In the genomic region with DNA sequence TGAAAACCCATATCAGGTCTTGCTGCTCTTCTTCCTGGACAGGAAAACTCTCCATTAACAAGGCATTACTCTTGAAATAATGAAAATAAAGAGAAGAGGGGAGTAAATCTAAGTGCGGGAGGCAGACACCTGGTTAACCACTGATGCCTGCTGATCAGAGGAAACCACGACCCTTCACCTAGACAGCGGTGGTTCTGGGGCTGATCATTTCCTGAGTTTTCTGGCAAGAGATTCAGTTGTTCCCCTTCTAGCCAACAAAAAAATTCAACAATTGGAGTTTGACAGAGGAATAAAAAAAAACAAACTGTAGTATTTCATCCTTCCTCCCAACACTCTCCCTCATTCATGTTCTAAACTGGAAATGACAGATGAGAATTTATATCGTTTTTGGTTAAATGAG, we compare ENCODE assay signal across 28 cellular contexts. TPM values are rescaled to one million over a fixed set of nuclear protein-coding genes. Genes with fewer than 3 reads are reported as not detected.
A peak's percentile ranks its signal among the peaks of the same experiment; 100 is the strongest.
DNase-seq lines count a peak whose midpoint lies in the region; ATAC-seq and TF ChIP-seq lines count a peak whose summit lies in the region.
"Had no signal": no experiment of that assay in that cellular context is flagged by ENCODE, and none has a peak within 500 bp of the region (broad histone marks: within the 10 kb centered on the region; RNA-seq: fewer than 3 reads in every experiment).

No MANE protein-coding gene starts in this region.

- H3K4me3 ChIP-seq in sigmoid colon: no peak overlapping the region
- H3K4me3 ChIP-seq: heart right ventricle had no signal

- peaks cover 21% of the 10 kb centered on the region for H3K4me1 Mint-ChIP-seq in activated T-cell treated with anti-CD3 and anti-CD28 coated beads, Interleukin-2, amount 50 U/mL, for 72 hours (ENCODE audit: low read depth)
- H3K4me1 Mint-ChIP-seq in IgD-negative memory B cell: peaks cover 5 to 12% (median 8%) of the 10 kb centered on the region in 3 donors
- H3K4me1 Mint-ChIP-seq in activated naive CD8-positive, alpha-beta T cell treated with anti-CD3 and anti-CD28 coated beads for 36 hours: peaks cover 28% of the 10 kb centered on the region
- H3K4me1 Mint-ChIP-seq in stimulated activated effector memory CD8-positive, alpha-beta T cell treated with anti-CD3 and anti-CD28 coated beads, Interleukin-12 subunit alpha, Interleukin-12 subunit beta, amount 100 ng/mL, for 72 hours: peaks cover 16% of the 10 kb centered on the region

- 37 to 81% methylated on average over 4 of the region's 4 CpGs for WGBS in sigmoid colon, 2 donors

- no peak for ATAC-seq in activated T-cell treated with anti-CD3 and anti-CD28 coated beads, Interleukin-2, amount 50 U/mL, for 72 hours (replicated peaks in 1 of 2)
- ATAC-seq in stimulated activated effector memory CD8-positive, alpha-beta T cell treated with anti-CD3 and anti-CD28 coated beads, Interleukin-12 subunit alpha, Interleukin-12 subunit beta, amount 100 ng/mL, for 72 hours: no peak
- no peak for ATAC-seq in HG03097 (IDR thresholded peaks at IDR 0.05; ENCODE audit: low FRiP score, unreplicated experiment)
- ATAC-seq: heart right ventricle, natural killer cell had no signal

- peaks cover 1 to 5% of the 10 kb centered on the region in 2 donors for H3K36me3 Mint-ChIP-seq in activated T-cell treated with anti-CD3 and anti-CD28 coated beads, Interleukin-2, amount 50 U/mL, for 72 hours (ENCODE audit: insufficient read depth in 2 of 2)
- peaks cover 9% of the 10 kb centered on the region for H3K36me3 Mint-ChIP-seq in IgD-negative memory B cell
- peaks cover 11% of the 10 kb centered on the region for H3K36me3 Mint-ChIP-seq in activated naive CD8-positive, alpha-beta T cell treated with anti-CD3 and anti-CD28 coated beads for 36 hours
- no peaks in the 10 kb centered on the region for H3K36me3 Mint-ChIP-seq in stimulated activated effector memory CD8-positive, alpha-beta T cell treated with anti-CD3 and anti-CD28 coated beads, Interleukin-12 subunit alpha, Interleukin-12 subunit beta, amount 100 ng/mL, for 72 hours
- H3K36me3 Mint-ChIP-seq: natural killer cell had no signal

- no peak overlapping the region for H3K27ac ChIP-seq in caudate nucleus (ENCODE audit: low read depth, low read length)
- H3K27ac ChIP-seq in sigmoid colon: no peak overlapping the region
- H3K27ac ChIP-seq: heart right ventricle, WERI-Rb-1 had no signal

- H3K9me3 Mint-ChIP-seq in activated T-cell treated with anti-CD3 and anti-CD28 coated beads, Interleukin-2, amount 50 U/mL, for 72 hours: no peaks in the 10 kb centered on the region
- peaks cover 0 to 4% (median 0%) of the 10 kb centered on the region in 3 donors for H3K9me3 Mint-ChIP-seq in IgD-negative memory B cell
- peaks cover 8% of the 10 kb centered on the region for H3K9me3 Mint-ChIP-seq in activated naive CD8-positive, alpha-beta T cell treated with anti-CD3 and anti-CD28 coated beads for 36 hours
- H3K9me3 Mint-ChIP-seq in stimulated activated effector memory CD8-positive, alpha-beta T cell treated with anti-CD3 and anti-CD28 coated beads, Interleukin-12 subunit alpha, Interleukin-12 subunit beta, amount 100 ng/mL, for 72 hours: no peaks in the 10 kb centered on the region
- H3K9me3 Mint-ChIP-seq: dendritic cell treated with granulocyte-macrophage colony-stimulating factor and Interleukin-4, amounts not matched to agents 40 ng/mL and 50 ng/mL, for 4 days had no signal

- H3K4me1 ChIP-seq in sigmoid colon: no peaks in the 10 kb centered on the region

- H3K4me3 Mint-ChIP-seq in activated T-cell treated with anti-CD3 and anti-CD28 coated beads, Interleukin-2, amount 50 U/mL, for 72 hours: peak overlapping the region; percentile 53 to 74
- peak overlapping the region in 3 of 4 donors; percentile 49 to 62 (median 57) for H3K4me3 Mint-ChIP-seq in IgD-negative memory B cell
- peak overlapping the region; percentile 43 for H3K4me3 Mint-ChIP-seq in activated naive CD8-positive, alpha-beta T cell treated with anti-CD3 and anti-CD28 coated beads for 36 hours
- peak overlapping the region; percentile 9 for H3K4me3 Mint-ChIP-seq in stimulated activated effector memory CD8-positive, alpha-beta T cell treated with anti-CD3 and anti-CD28 coated beads, Interleukin-12 subunit alpha, Interleukin-12 subunit beta, amount 100 ng/mL, for 72 hours
- H3K4me3 Mint-ChIP-seq: dendritic cell treated with granulocyte-macrophage colony-stimulating factor and Interleukin-4, amounts not matched to agents 40 ng/mL and 50 ng/mL, for 4 days; H9; natural killer cell had no signal

- no peaks in the 10 kb centered on the region for H3K9me3 ChIP-seq in sigmoid colon

- DNase-seq in activated T-cell treated with anti-CD3 and anti-CD28 coated beads, Interleukin-2, amount 50 U/mL, for 72 hours: no peak
- DNase-seq in activated T-cell treated with anti-CD3 and anti-CD28 coated beads for 4 hours (no peak), caudate nucleus (lab: John Stamatoyannopoulos, UW) (no peak), sigmoid colon (no peak)
- peak; percentile 2 for DNase-seq in activated naive CD8-positive, alpha-beta T cell treated with anti-CD3 and anti-CD28 coated beads for 36 hours
- no peak for DNase-seq in stimulated activated effector memory CD8-positive, alpha-beta T cell treated with anti-CD3 and anti-CD28 coated beads, Interleukin-12 subunit alpha, Interleukin-12 subunit beta, amount 100 ng/mL, for 72 hours (ENCODE audit: low spot score in 2 of 2)
- DNase-seq: activated CD4-positive, alpha-beta T cell treated with anti-CD3 and anti-CD28 coated beads, Interleukin-2, amount 50 U/mL, for 48 hours; amygdala; C1 segment of cervical spinal cord; DMS 273 treated with DMSO at 0.1 percent for 48 hours; H9; heart right ventricle; KG1; natural killer cell; NCI-H1694; NCI-H2171; NCI-H524 treated with DMSO at 0.1 percent for 48 hours; retina; stimulated activated CD4-positive, alpha-beta T cell treated with anti-CD3 and anti-CD28 coated beads, Interleukin-4, amount 100 ng/mL, for 24 hours; trophoblast cell; WERI-Rb-1 had no signal

- H3K36me3 ChIP-seq in sigmoid colon: no peaks in the 10 kb centered on the region
- H3K36me3 ChIP-seq: heart right ventricle, WERI-Rb-1 had no signal

- intact Hi-C loops in sigmoid colon (cut with DNase I): no loop called here

- no peaks in the 10 kb centered on the region for H3K27me3 ChIP-seq in sigmoid colon

- H3K27me3 Mint-ChIP-seq in activated T-cell treated with anti-CD3 and anti-CD28 coated beads, Interleukin-2, amount 50 U/mL, for 72 hours (ENCODE audit: low read depth): no peaks in the 10 kb centered on the region
- no peaks in the 10 kb centered on the region for H3K27me3 Mint-ChIP-seq in IgD-negative memory B cell
- H3K27me3 Mint-ChIP-seq in activated naive CD8-positive, alpha-beta T cell treated with anti-CD3 and anti-CD28 coated beads for 36 hours: no peaks in the 10 kb centered on the region

- TF ChIP-seq POLR2A in sigmoid colon (IDR thresholded peaks at IDR 0.05): no peak

- no peak for TF ChIP-seq CTCF in sigmoid colon (IDR thresholded peaks at IDR 0.05)

- H3K27ac Mint-ChIP-seq in activated T-cell treated with anti-CD3 and anti-CD28 coated beads, Interleukin-2, amount 50 U/mL, for 72 hours: peak overlapping the region; percentile 65
- no peak overlapping the region for H3K27ac Mint-ChIP-seq in IgD-negative memory B cell
- peak overlapping the region; percentile 69 for H3K27ac Mint-ChIP-seq in activated naive CD8-positive, alpha-beta T cell treated with anti-CD3 and anti-CD28 coated beads for 36 hours
- no peak overlapping the region for H3K27ac Mint-ChIP-seq in stimulated activated effector memory CD8-positive, alpha-beta T cell treated with anti-CD3 and anti-CD28 coated beads, Interleukin-12 subunit alpha, Interleukin-12 subunit beta, amount 100 ng/mL, for 72 hours
- H3K27ac Mint-ChIP-seq: dendritic cell treated with granulocyte-macrophage colony-stimulating factor and Interleukin-4, amounts not matched to agents 40 ng/mL and 50 ng/mL, for 4 days; H9; natural killer cell had no signal

- no peak for TF ChIP-seq EP300 in sigmoid colon (IDR thresholded peaks at IDR 0.05)

RNA-seq across cellular contexts. Expression of a gene that starts 3.0 kb away (rescaled TPM):
- total RNA-seq in activated T-cell treated with anti-CD3 and anti-CD28 coated beads, Interleukin-2, amount 50 U/mL, for 72 hours: 1 to 10 TPM; 3.4 to 4.0 TPM
- polyA plus RNA-seq in IgD-negative memory B cell (5.1 TPM), sigmoid colon (1 to 10 TPM in 1 of 3 donors, not detected in 2; 1.7 TPM)
- 1 to 10 TPM; 2.8 to 5.1 TPM for total RNA-seq in activated naive CD8-positive, alpha-beta T cell treated with anti-CD3 and anti-CD28 coated beads for 36 hours
- total RNA-seq in sigmoid colon: under 1 TPM in 1 of 4 donors, not detected in 3; 0.66 TPM
- total RNA-seq: G401, mesenteric fat pad, osteocyte, SK-MEL-5 had no signal

RNA-seq across cellular contexts. Expression of a gene that starts 38.1 kb away (rescaled TPM):
- 1 to 10 TPM; 1.3 to 1.6 TPM for total RNA-seq in activated T-cell treated with anti-CD3 and anti-CD28 coated beads, Interleukin-2, amount 50 U/mL, for 72 hours
- 0.66 TPM for polyA plus RNA-seq in IgD-negative memory B cell
- 1 to 10 TPM in 1 of 2 experiments, under 1 TPM in 1; 0.91 to 1.1 TPM for total RNA-seq in activated naive CD8-positive, alpha-beta T cell treated with anti-CD3 and anti-CD28 coated beads for 36 hours
- total RNA-seq in sigmoid colon: not detected
- under 1 TPM in 1 of 3 donors, not detected in 2; 0.51 TPM for polyA plus RNA-seq in sigmoid colon
- total RNA-seq: G401, mesenteric fat pad, osteocyte, SK-MEL-5 had no signal

Comparison
In these comparisons a context has a peak if more than half of its experiments do, and no peak if none do; other contexts are left out.
1. H3K27ac Mint-ChIP-seq: peak in activated T-cell treated with anti-CD3 and anti-CD28 coated beads, Interleukin-2, amount 50 U/mL, for 72 hours (single experiment) and activated naive CD8-positive, alpha-beta T cell treated with anti-CD3 and anti-CD28 coated beads for 36 hours (single experiment); none in IgD-negative memory B cell (0 of 3) and stimulated activated effector memory CD8-positive, alpha-beta T cell treated with anti-CD3 and anti-CD28 coated beads, Interleukin-12 subunit alpha, Interleukin-12 subunit beta, amount 100 ng/mL, for 72 hours (single experiment).
2. H3K4me3 Mint-ChIP-seq: peak in every context shown above with its lines; median percentile 64 in activated T-cell treated with anti-CD3 and anti-CD28 coated beads, Interleukin-2, amount 50 U/mL, for 72 hours; 57 in IgD-negative memory B cell; 43 in activated naive CD8-positive, alpha-beta T cell treated with anti-CD3 and anti-CD28 coated beads for 36 hours; 9 in stimulated activated effector memory CD8-positive, alpha-beta T cell treated with anti-CD3 and anti-CD28 coated beads, Interleukin-12 subunit alpha, Interleukin-12 subunit beta, amount 100 ng/mL, for 72 hours.